Comparison of ENCODE assay signal across 28 cellular contexts in the genomic region with DNA sequence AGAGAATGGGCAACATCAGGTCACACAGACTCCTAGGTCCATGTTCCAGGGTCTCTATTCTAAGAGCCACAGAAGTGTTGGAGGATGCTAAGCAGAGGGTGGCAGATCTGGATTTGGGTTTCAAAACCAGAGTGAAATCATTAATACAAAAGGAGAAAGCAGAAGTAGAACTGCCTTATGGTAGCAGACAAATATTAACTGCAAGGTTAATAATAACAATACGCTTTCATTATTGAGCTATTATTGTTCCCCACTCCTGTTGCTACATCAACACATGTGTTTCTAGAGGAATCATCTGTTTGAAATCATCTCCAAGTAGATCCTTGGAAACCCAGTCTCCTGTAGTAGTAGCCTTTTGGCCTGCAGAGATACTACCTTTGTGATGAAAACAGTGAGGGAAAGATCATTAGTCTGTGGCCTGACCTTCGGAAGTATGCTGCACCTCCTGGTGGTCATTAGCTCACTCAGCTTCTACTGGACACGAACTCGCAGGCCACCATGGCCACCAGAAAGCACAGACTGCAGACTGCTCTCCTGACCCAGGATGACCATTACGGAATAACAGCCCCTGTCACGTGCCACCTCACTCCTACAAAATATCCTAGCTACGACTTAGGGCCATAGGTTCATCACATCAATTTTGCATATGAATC.
A peak's percentile ranks its signal among the peaks of the same experiment; 100 is the strongest.
DNase-seq lines count a peak whose midpoint lies in the region; ATAC-seq and TF ChIP-seq lines count a peak whose summit lies in the region.
"Had no signal": no experiment of that assay in that cellular context is flagged by ENCODE, and none has a peak within 500 bp of the region (broad histone marks: within the 10 kb centered on the region; RNA-seq: fewer than 3 reads in every experiment).

No MANE protein-coding gene starts in this region.

- no peaks in the 10 kb centered on the region for H3K9me3 ChIP-seq in osteoblast (ENCODE audit: low read depth, low read length)
- H3K9me3 ChIP-seq: testis, vagina had no signal

- H3K36me3 ChIP-seq in osteoblast (ENCODE audit: insufficient read depth, low read length) = no peaks in the 10 kb centered on the region
- H3K36me3 ChIP-seq: vagina had no signal

- no peaks in the 10 kb centered on the region for H4K20me1 ChIP-seq in osteoblast (ENCODE audit: insufficient read depth, low read length)

- no peaks in the 10 kb centered on the region for H3K4me1 Mint-ChIP-seq in chondrocyte (ENCODE audit: low read depth)
- no peaks in the 10 kb centered on the region for H3K4me1 Mint-ChIP-seq in activated T-cell treated with anti-CD3 and anti-CD28 coated beads, Interleukin-2, amount 50 U/mL, for 4 hours (ENCODE audit: low read depth)
- H3K4me1 Mint-ChIP-seq: activated CD4-positive, alpha-beta T cell treated with anti-CD3 and anti-CD28 coated beads for 36 hours; activated naive CD8-positive, alpha-beta T cell treated with anti-CD3 and anti-CD28 coated beads, Interleukin-2, amount 50 U/mL, for 24 hours; CD4-positive, CD25-positive, alpha-beta regulatory T cell; central memory CD8-positive, alpha-beta T cell; immature natural killer cell had no signal

- peak; percentile 60 for ATAC-seq in HG03175 (IDR thresholded peaks at IDR 0.05; ENCODE audit: unreplicated experiment)
- no peak for ATAC-seq in activated T-cell treated with anti-CD3 and anti-CD28 coated beads, Interleukin-2, amount 50 U/mL, for 4 hours
- ATAC-seq in GM19023 (IDR thresholded peaks at IDR 0.05; ENCODE audit: unreplicated experiment) = no peak
- ATAC-seq: activated CD4-positive, alpha-beta T cell treated with anti-CD3 and anti-CD28 coated beads for 36 hours; activated naive CD8-positive, alpha-beta T cell treated with anti-CD3 and anti-CD28 coated beads, Interleukin-2, amount 50 U/mL, for 24 hours; left lobe of liver; T-helper 17 cell had no signal

- no peaks in the 10 kb centered on the region for H3K27me3 ChIP-seq in osteoblast (ENCODE audit: insufficient read depth, low read length)
- H3K27me3 ChIP-seq: hepatocyte, testis, vagina had no signal

- no peak overlapping the region for H3K4me2 ChIP-seq in osteoblast (ENCODE audit: insufficient read depth, low read length)
- H3K4me2 ChIP-seq: hepatocyte had no signal

- H3K27me3 Mint-ChIP-seq in chondrocyte (ENCODE audit: low read depth) = peaks cover 22% of the 10 kb centered on the region
- H3K27me3 Mint-ChIP-seq in activated T-cell treated with anti-CD3 and anti-CD28 coated beads, Interleukin-2, amount 50 U/mL, for 4 hours (ENCODE audit: low read depth) = peaks cover 9% of the 10 kb centered on the region

- no peak overlapping the region for H3K27ac ChIP-seq in osteoblast (ENCODE audit: low read depth, low read length)
- H3K27ac ChIP-seq: hepatocyte, testis, vagina had no signal

- no peak overlapping the region for H3K27ac Mint-ChIP-seq in chondrocyte (ENCODE audit: unreplicated experiment)
- H3K27ac Mint-ChIP-seq: activated CD4-positive, alpha-beta T cell treated with anti-CD3 and anti-CD28 coated beads for 36 hours; activated naive CD8-positive, alpha-beta T cell treated with anti-CD3 and anti-CD28 coated beads, Interleukin-2, amount 50 U/mL, for 24 hours; CD4-positive, CD25-positive, alpha-beta regulatory T cell; immature natural killer cell; T-helper 17 cell had no signal

- DNase-seq in ELF-1 (ENCODE audit: low read depth, low spot score) (peak; percentile 10), chondrocyte (ENCODE audit: low spot score) (no peak), osteoblast (ENCODE audit: insufficient read length, low spot score, missing footprints) (peak; percentile 18), SHP77 (lab: John Stamatoyannopoulos, UW) (no peak)
- DNase-seq in activated T-cell treated with anti-CD3 and anti-CD28 coated beads, Interleukin-2, amount 50 U/mL, for 4 hours = no peak
- DNase-seq: activated CD4-positive, alpha-beta T cell treated with anti-CD3 and anti-CD28 coated beads for 36 hours; activated gamma-delta T cell treated with Interleukin-2 at 50 U/mL for 16 hours; activated naive CD8-positive, alpha-beta T cell treated with anti-CD3 and anti-CD28 coated beads, Interleukin-2, amount 50 U/mL, for 24 hours; CD4-positive, CD25-positive, alpha-beta regulatory T cell; DMS 273 treated with DMSO at 0.1 percent for 48 hours; erythroblast; foreskin melanocyte; GDM1; GOT3; immature natural killer cell; mesenchymal stem cell; NCI-H1417 treated with DMSO at 0.1 percent for 48 hours; NCI-H510A treated with DMSO at 0.1 percent for 48 hours; stimulated activated CD4-positive, alpha-beta T cell treated with anti-CD3 and anti-CD28 coated beads, Interleukin-4, amount 100 ng/mL, for 24 hours; stimulated activated naive CD4-positive, alpha-beta T cell; T-helper 17 cell; testis had no signal

- peak; percentile 9 for TF ChIP-seq CTCF in chondrocyte (IDR thresholded peaks at IDR 0.05)
- TF ChIP-seq CTCF in osteoblast (IDR thresholded peaks at IDR 0.05; ENCODE audit: extremely low read depth, low read depth, low read length) = no peak

- H3K36me3 Mint-ChIP-seq in chondrocyte (ENCODE audit: low read depth) = no peaks in the 10 kb centered on the region
- no peaks in the 10 kb centered on the region for H3K36me3 Mint-ChIP-seq in activated T-cell treated with anti-CD3 and anti-CD28 coated beads, Interleukin-2, amount 50 U/mL, for 4 hours (ENCODE audit: insufficient read depth)
- H3K36me3 Mint-ChIP-seq: CD4-positive, CD25-positive, alpha-beta regulatory T cell; immature natural killer cell had no signal

- H3K4me1 ChIP-seq in osteoblast (ENCODE audit: insufficient read depth, low read length) = no peaks in the 10 kb centered on the region
- H3K4me1 ChIP-seq: testis, vagina had no signal

- H2AFZ ChIP-seq in osteoblast (ENCODE audit: low read length) = no peak overlapping the region
- H2AFZ ChIP-seq: hepatocyte had no signal

- H3K79me2 ChIP-seq in osteoblast (ENCODE audit: insufficient read depth, low read length) = no peaks in the 10 kb centered on the region
- H3K79me2 ChIP-seq: hepatocyte had no signal

- no peak overlapping the region for H3K4me3 Mint-ChIP-seq in chondrocyte (ENCODE audit: unreplicated experiment)
- H3K4me3 Mint-ChIP-seq in activated T-cell treated with anti-CD3 and anti-CD28 coated beads, Interleukin-2, amount 50 U/mL, for 4 hours = no peak overlapping the region
- H3K4me3 Mint-ChIP-seq: activated CD4-positive, alpha-beta T cell treated with anti-CD3 and anti-CD28 coated beads for 36 hours; activated naive CD8-positive, alpha-beta T cell treated with anti-CD3 and anti-CD28 coated beads, Interleukin-2, amount 50 U/mL, for 24 hours; CD4-positive, CD25-positive, alpha-beta regulatory T cell; central memory CD8-positive, alpha-beta T cell; immature natural killer cell; T-helper 17 cell had no signal

- H3K4me3 ChIP-seq in osteoblast (ENCODE audit: insufficient read depth, low read length) = no peak overlapping the region
- H3K4me3 ChIP-seq: hepatocyte, testis, vagina had no signal

- no peaks in the 10 kb centered on the region for H3K9me3 Mint-ChIP-seq in chondrocyte (ENCODE audit: low read depth)
- H3K9me3 Mint-ChIP-seq in activated T-cell treated with anti-CD3 and anti-CD28 coated beads, Interleukin-2, amount 50 U/mL, for 4 hours = no peaks in the 10 kb centered on the region
- H3K9me3 Mint-ChIP-seq: activated naive CD8-positive, alpha-beta T cell treated with anti-CD3 and anti-CD28 coated beads, Interleukin-2, amount 50 U/mL, for 24 hours; central memory CD8-positive, alpha-beta T cell; immature natural killer cell had no signal

Comparison
In these comparisons a context has a peak if more than half of its experiments do, and no peak if none do; other contexts are left out.
1. DNase-seq: peak in ELF-1 (single experiment) and osteoblast (single experiment); none in chondrocyte (single experiment), SHP77 (0 of 2) and activated T-cell treated with anti-CD3 and anti-CD28 coated beads, Interleukin-2, amount 50 U/mL, for 4 hours (single experiment).